8 cellular contexts compared by ENCODE assay signal in genomic region chr2:70948350-70949003, GRCh38. TPM values are rescaled to one million over a fixed set of nuclear protein-coding genes. Genes with fewer than 3 reads are reported as not detected.
DNase-seq lines count a peak whose midpoint lies in the region; ATAC-seq and TF ChIP-seq lines count a peak whose summit lies in the region.

No MANE protein-coding gene starts in this region.

- H3K36me3 Mint-ChIP-seq in activated T-helper 2 cell treated with anti-CD3 and anti-CD28 coated beads, Interferon-gamma antibody, Interleukin-2, Interleukin-4, amounts not matched to agents 10 μg/mL and 5 μg/mL and 100 μg/mL, durations not matched to agents 14 hours and 24 hours and 36 hours (ENCODE audit: low read depth) = no peaks in the 10 kb centered on the region

- intact Hi-C loops in IMR-90 (cut with micrococcal nuclease) = loop anchor here (1.0 kb wide), 2 partner anchors 86 to 159 kb away; no protein-coding TSS in a partner anchor
- intact Hi-C loops in activated T-helper 2 cell treated with anti-CD3 and anti-CD28 coated beads, Interferon-gamma antibody, Interleukin-2, Interleukin-4, amounts not matched to agents 10 μg/mL and 5 μg/mL and 100 μg/mL, durations not matched to agents 14 hours and 24 hours and 36 hours (cut with micrococcal nuclease) = loop anchor here (2.0 to 10.0 kb wide), 2 partner anchors 78 to 294 kb away; no protein-coding TSS in a partner anchor

- BruUV-seq in IMR-90 (replicated peaks; lab: Mats Ljungman, UMichigan) = no TSS peak

- H2BK5ac ChIP-seq in IMR-90 (ENCODE audit: low read depth, low read length, poor library complexity, severe bottlenecking) = no peak overlapping the region

- H3K23ac ChIP-seq in IMR-90 (ENCODE audit: low read depth, low read length) = peak overlapping the region; percentile 41; the same call in 1 of the 2 replicates

- no peak overlapping the region for H4K5ac ChIP-seq in IMR-90 (ENCODE audit: low read depth, low read length)

- H3K27ac ChIP-seq in C4-2B = no peak overlapping the region
- H3K27ac ChIP-seq in IMR-90 (ENCODE audit: insufficient read depth, low read length) = no peak overlapping the region
- no peak overlapping the region for H3K27ac ChIP-seq in foreskin keratinocyte

- peak; percentile 71 for DNase-seq in IMR-90
- peak; percentile 76 for DNase-seq in RPMI7951 (ENCODE audit: low read depth)
- peak; percentile 62 for DNase-seq in activated T-helper 2 cell treated with anti-CD3 and anti-CD28 coated beads, Interferon-gamma antibody, Interleukin-2, Interleukin-4, amounts not matched to agents 10 μg/mL and 5 μg/mL and 100 μg/mL, durations not matched to agents 14 hours and 24 hours and 36 hours (ENCODE audit: low spot score)
- peak in 1 of 2 donors; percentile 41 for DNase-seq in foreskin keratinocyte
- DNase-seq in nucleus accumbens (lab: John Stamatoyannopoulos, UW) = peak in 49 of 56 donors; percentile 9 to 82 (median 50)
- DNase-seq in stromal cell of bone marrow (ENCODE audit: low read depth) = peak; percentile 55

- dilution Hi-C loops in IMR-90 (cut with HindIII; ENCODE audit: low sequenced_read_pairs, unreplicated experiment) = no loop called here

- H3K27me3 Mint-ChIP-seq in activated T-helper 2 cell treated with anti-CD3 and anti-CD28 coated beads, Interferon-gamma antibody, Interleukin-2, Interleukin-4, amounts not matched to agents 10 μg/mL and 5 μg/mL and 100 μg/mL, durations not matched to agents 14 hours and 24 hours and 36 hours (ENCODE audit: low read depth) = peaks cover 27% of the 10 kb centered on the region

- no peaks in the 10 kb centered on the region for H3K27me3 ChIP-seq in IMR-90 (ENCODE audit: control insufficient read depth, insufficient read depth, low read length)
- peaks cover 24% of the 10 kb centered on the region for H3K27me3 ChIP-seq in foreskin keratinocyte

- H2AFZ ChIP-seq in IMR-90 (replicated peaks; ENCODE audit: low read length, poor library complexity) = peak overlapping the region; percentile 97

- POLR2A ChIA-PET in IMR-90 (lab: Charles Lee; ENCODE audit: unreplicated experiment) = no interaction called here

- H2AK9ac ChIP-seq in IMR-90 (replicated peaks; ENCODE audit: low read depth, low read length, poor library complexity) = peak overlapping the region; percentile 91

- H4K8ac ChIP-seq in IMR-90 (ENCODE audit: low read depth in 2 of 2, low read length in 2 of 2) = peak overlapping the region; percentile 54 to 92

- H3K4me3 Mint-ChIP-seq in activated T-helper 2 cell treated with anti-CD3 and anti-CD28 coated beads, Interferon-gamma antibody, Interleukin-2, Interleukin-4, amounts not matched to agents 10 μg/mL and 5 μg/mL and 100 μg/mL, durations not matched to agents 14 hours and 24 hours and 36 hours (ENCODE audit: low read depth) = peak overlapping the region; percentile 56

- no peaks in the 10 kb centered on the region for H3K36me3 ChIP-seq in IMR-90 (ENCODE audit: control insufficient read depth, insufficient read depth, low read length)

- H4K91ac ChIP-seq in IMR-90 (ENCODE audit: insufficient read depth, low read depth, low read length) = no peak overlapping the region

- no peak overlapping the region; the same call in 2 of the 3 replicates for H2BK15ac ChIP-seq in IMR-90 (ENCODE audit: low read depth, low read length)

- H3K9ac ChIP-seq in IMR-90 (ENCODE audit: low read depth, low read length) = peak overlapping the region; percentile 71

- WGBS in IMR-90 (ENCODE audit: extremely low coverage in 2 of 2, insufficient read length in 1 of 2), 2 experiments = no CpG with 5 or more reads among the region's 26 CpGs

- TF ChIP-seq POLR2A in IMR-90 (IDR thresholded peaks at IDR 0.05; ENCODE audit: low read depth, low read length) = no peak

- H3K56ac ChIP-seq in IMR-90 (ENCODE audit: extremely low read depth, insufficient read depth, low read length) = no peak overlapping the region

- H3K18ac ChIP-seq in IMR-90 (ENCODE audit: low read depth, low read length) = no peak overlapping the region

- TF ChIP-seq RAD21 in IMR-90 (IDR thresholded peaks at IDR 0.05; ENCODE audit: low read length) = peak; percentile 50

- H2BK20ac ChIP-seq in IMR-90 (ENCODE audit: low read depth, low read length) = no peak overlapping the region

- no peak overlapping the region for H3K27ac Mint-ChIP-seq in activated T-helper 2 cell treated with anti-CD3 and anti-CD28 coated beads, Interferon-gamma antibody, Interleukin-2, Interleukin-4, amounts not matched to agents 10 μg/mL and 5 μg/mL and 100 μg/mL, durations not matched to agents 14 hours and 24 hours and 36 hours

- H3K4ac ChIP-seq in IMR-90 (ENCODE audit: low read depth, low read length) = 0 out of 2 replicates have a peak overlapping the region, but pooled peaks have one; percentile 48

- H3K4me1 Mint-ChIP-seq in activated T-helper 2 cell treated with anti-CD3 and anti-CD28 coated beads, Interferon-gamma antibody, Interleukin-2, Interleukin-4, amounts not matched to agents 10 μg/mL and 5 μg/mL and 100 μg/mL, durations not matched to agents 14 hours and 24 hours and 36 hours (ENCODE audit: low read depth) = peaks cover 15% of the 10 kb centered on the region

- H3K79me1 ChIP-seq in IMR-90 (ENCODE audit: low read depth in 1 of 2, low read length in 2 of 2) = 0 out of 4 replicates have a peak, but pooled peaks cover 0 to 4% of the 10 kb centered on the region in 2 experiments

- no peak overlapping the region for H2AK5ac ChIP-seq in IMR-90 (ENCODE audit: low read depth, low read length)

- TF ChIP-seq CTCF in C4-2B (conservative IDR thresholded peaks at IDR 0.05) (peak; percentile 84), IMR-90 (conservative IDR thresholded peaks at IDR 0.05; ENCODE audit: low read depth, low read length) (peak; percentile 78), foreskin keratinocyte (conservative IDR thresholded peaks at IDR 0.05) (peak; percentile 81)

- H3K14ac ChIP-seq in IMR-90 (replicated peaks; ENCODE audit: low read depth, low read length) = no peak overlapping the region

- in situ Hi-C loops in IMR-90 (cut with MboI; ENCODE audit: low sequenced_read_pairs) = loop anchor here (5.0 kb wide), 1 partner anchor 81 kb away; no protein-coding TSS in a partner anchor

- peak overlapping the region; percentile 92 for H3K4me2 ChIP-seq in IMR-90 (ENCODE audit: low read depth, low read length)

- no peaks in the 10 kb centered on the region for H3K9me3 ChIP-seq in IMR-90 (ENCODE audit: control insufficient read depth, insufficient read depth, low read length)

- peaks cover 7% of the 10 kb centered on the region; the same call in 1 of the 2 replicates for H3K9me1 ChIP-seq in IMR-90 (ENCODE audit: insufficient read depth, low read length)

- no peaks in the 10 kb centered on the region for H4K20me1 ChIP-seq in IMR-90 (ENCODE audit: insufficient read depth, low read length)

- H3K9me3 Mint-ChIP-seq in activated T-helper 2 cell treated with anti-CD3 and anti-CD28 coated beads, Interferon-gamma antibody, Interleukin-2, Interleukin-4, amounts not matched to agents 10 μg/mL and 5 μg/mL and 100 μg/mL, durations not matched to agents 14 hours and 24 hours and 36 hours = no peaks in the 10 kb centered on the region

- peak overlapping the region; percentile 37; the same call in 1 of the 2 replicates for H3K4me3 ChIP-seq in IMR-90 (ENCODE audit: insufficient read depth, low read depth, low read length)

- no peak overlapping the region for H2BK120ac ChIP-seq in IMR-90 (ENCODE audit: low read depth, low read length)

- CTCF ChIA-PET in IMR-90 (lab: Yijun Ruan, JAX) = interaction anchor here (0.6 to 2.1 kb wide), 27 partner anchors 9 to 645 kb away, joined by 3 to 22 read pairs (median 6); partner anchors contain the start of gene ANKRD53

- H3K4me1 ChIP-seq in IMR-90 (ENCODE audit: control insufficient read depth, insufficient read depth, low read length) (peaks cover 4% of the 10 kb centered on the region), foreskin keratinocyte (peaks cover 6% of the 10 kb centered on the region)

- peak; percentile 77 for ATAC-seq in GM19455 (IDR thresholded peaks at IDR 0.05; ENCODE audit: unreplicated experiment)
- ATAC-seq in IMR-90 (ENCODE audit: low read depth) = peak; percentile 96
- ATAC-seq in foreskin keratinocyte = peak; percentile 81

RNA-seq across cellular contexts. Expression of gene ATP6V1B1, which starts 12.8 kb away (rescaled TPM):
- total RNA-seq in IMR-90 (2012; rRNA removed) (0.28 TPM in 1 of 2 replicates, not detected in the other), foreskin keratinocyte (not detected in 2 replicates)
- polyA plus RNA-seq in IMR-90 (2012; rRNA removed) (1.3 and 1.4 TPM in 2 replicates), foreskin keratinocyte (0.08 TPM in 1 of 2 replicates, not detected in the other)
- 0.51 TPM in 1 of 2 replicates, not detected in the other for polyA plus RNA-seq in IMR-90 (2012; cell fraction: cytosol; rRNA removed)
- polyA plus RNA-seq in IMR-90 (2012; cell fraction: nucleus; rRNA removed; ENCODE audit: low replicate concordance) = 17.8 and 20.6 TPM in 2 replicates
- 0.68 and 2.8 TPM in 2 replicates for total RNA-seq in RPMI7951 (2014; rRNA removed; shearing (Covaris generic))
- not detected in 2 replicates for total RNA-seq in activated T-helper 2 cell treated with anti-CD3 and anti-CD28 coated beads, Interferon-gamma antibody, Interleukin-2, Interleukin-4, amounts not matched to agents 10 μg/mL and 5 μg/mL and 100 μg/mL, durations not matched to agents 14 hours and 24 hours and 36 hours

RNA-seq across cellular contexts. Expression of gene ANKRD53, which starts 30.0 kb away (rescaled TPM):
- total RNA-seq in IMR-90 (2012; rRNA removed) = 0.54 and 0.56 TPM in 2 replicates
- polyA plus RNA-seq in IMR-90 (2012; rRNA removed) = 1.0 and 1.2 TPM in 2 replicates
- 1.8 and 2.6 TPM in 2 replicates for polyA plus RNA-seq in IMR-90 (2012; cell fraction: cytosol; rRNA removed)
- polyA plus RNA-seq in IMR-90 (2012; cell fraction: nucleus; rRNA removed; ENCODE audit: low replicate concordance) = 3.3 and 5.0 TPM in 2 replicates
- 0.20 TPM in 1 of 2 replicates, not detected in the other for total RNA-seq in RPMI7951 (2014; rRNA removed; shearing (Covaris generic))
- total RNA-seq in activated T-helper 2 cell treated with anti-CD3 and anti-CD28 coated beads, Interferon-gamma antibody, Interleukin-2, Interleukin-4, amounts not matched to agents 10 μg/mL and 5 μg/mL and 100 μg/mL, durations not matched to agents 14 hours and 24 hours and 36 hours = not detected in 2 replicates
- 0.24 and 0.28 TPM in 2 replicates for total RNA-seq in foreskin keratinocyte
- 0.18 and 0.28 TPM in 2 replicates for polyA plus RNA-seq in foreskin keratinocyte

RNA-seq across cellular contexts. Expression of gene TEX261, which starts 46.2 kb away (rescaled TPM):
- 26.3 and 31.1 TPM in 2 replicates for total RNA-seq in IMR-90 (2012; rRNA removed)
- 64.7 and 69.8 TPM in 2 replicates for polyA plus RNA-seq in IMR-90 (2012; rRNA removed)
- polyA plus RNA-seq in IMR-90 (2012; cell fraction: cytosol; rRNA removed) = 200 and 230 TPM in 2 replicates
- 58.4 and 142 TPM in 2 replicates for polyA plus RNA-seq in IMR-90 (2012; cell fraction: nucleus; rRNA removed; ENCODE audit: low replicate concordance)
- 59.6 and 61.3 TPM in 2 replicates for total RNA-seq in RPMI7951 (2014; rRNA removed; shearing (Covaris generic))
- total RNA-seq in activated T-helper 2 cell treated with anti-CD3 and anti-CD28 coated beads, Interferon-gamma antibody, Interleukin-2, Interleukin-4, amounts not matched to agents 10 μg/mL and 5 μg/mL and 100 μg/mL, durations not matched to agents 14 hours and 24 hours and 36 hours = 67.9 and 68.8 TPM in 2 replicates
- total RNA-seq in foreskin keratinocyte = 40.0 and 41.7 TPM in 2 replicates
- polyA plus RNA-seq in foreskin keratinocyte = 32.6 and 35.5 TPM in 2 replicates

RNA-seq across cellular contexts. Expression of gene VAX2, which starts 48.1 kb away (rescaled TPM):
- total RNA-seq in IMR-90 (2012; rRNA removed) (0.36 and 0.56 TPM in 2 replicates), foreskin keratinocyte (0.17 and 0.21 TPM in 2 replicates)
- polyA plus RNA-seq in IMR-90 (2012; rRNA removed) (1.5 and 2.4 TPM in 2 replicates), foreskin keratinocyte (0.36 and 0.44 TPM in 2 replicates)
- polyA plus RNA-seq in IMR-90 (2012; cell fraction: cytosol; rRNA removed) = 3.2 and 3.5 TPM in 2 replicates
- polyA plus RNA-seq in IMR-90 (2012; cell fraction: nucleus; rRNA removed; ENCODE audit: low replicate concordance) = 6.0 and 12.7 TPM in 2 replicates
- total RNA-seq in RPMI7951 (2014; rRNA removed; shearing (Covaris generic)) = 3.2 and 3.4 TPM in 2 replicates
- not detected in 2 replicates for total RNA-seq in activated T-helper 2 cell treated with anti-CD3 and anti-CD28 coated beads, Interferon-gamma antibody, Interleukin-2, Interleukin-4, amounts not matched to agents 10 μg/mL and 5 μg/mL and 100 μg/mL, durations not matched to agents 14 hours and 24 hours and 36 hours
